In the genomic region with DNA sequence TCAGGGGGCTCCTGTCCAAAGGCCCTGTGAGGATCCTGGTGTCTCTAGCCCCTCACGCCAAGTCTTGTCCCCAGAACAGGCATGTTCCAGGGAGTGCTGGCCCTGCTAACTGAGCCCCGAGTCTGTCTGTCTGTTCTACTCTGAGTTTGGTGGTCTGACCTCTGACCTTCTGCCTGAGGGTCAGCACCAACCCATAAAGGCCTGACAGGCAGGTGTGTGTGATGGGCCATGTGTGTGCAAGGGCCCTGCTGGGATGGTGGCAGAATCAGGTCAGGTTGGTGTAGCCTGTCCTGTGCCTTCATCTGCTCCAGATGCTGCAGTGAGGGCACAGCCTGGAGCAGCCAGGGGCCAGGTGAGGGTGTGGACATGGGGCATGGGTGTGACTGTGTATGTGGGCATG, we compare ENCODE assay signal across 1 cellular context.
TF ChIP-seq lines count a peak whose summit lies in the region.

No MANE protein-coding gene starts in this region.

TF ChIP-seq in SK-N-SH, 30 proteins besides CTCF, POLR2A, EP300 and RAD21 (continued from another document):
- TF ChIP-seq, protein P1, sequence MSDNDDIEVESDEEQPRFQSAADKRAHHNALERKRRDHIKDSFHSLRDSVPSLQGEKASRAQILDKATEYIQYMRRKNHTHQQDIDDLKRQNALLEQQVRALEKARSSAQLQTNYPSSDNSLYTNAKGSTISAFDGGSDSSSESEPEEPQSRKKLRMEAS (IDR thresholded peaks at IDR 0.05; ENCODE audit: low read depth), result no peak
